Comparison of ENCODE assay signal across 1 cellular context in the genomic region with DNA sequence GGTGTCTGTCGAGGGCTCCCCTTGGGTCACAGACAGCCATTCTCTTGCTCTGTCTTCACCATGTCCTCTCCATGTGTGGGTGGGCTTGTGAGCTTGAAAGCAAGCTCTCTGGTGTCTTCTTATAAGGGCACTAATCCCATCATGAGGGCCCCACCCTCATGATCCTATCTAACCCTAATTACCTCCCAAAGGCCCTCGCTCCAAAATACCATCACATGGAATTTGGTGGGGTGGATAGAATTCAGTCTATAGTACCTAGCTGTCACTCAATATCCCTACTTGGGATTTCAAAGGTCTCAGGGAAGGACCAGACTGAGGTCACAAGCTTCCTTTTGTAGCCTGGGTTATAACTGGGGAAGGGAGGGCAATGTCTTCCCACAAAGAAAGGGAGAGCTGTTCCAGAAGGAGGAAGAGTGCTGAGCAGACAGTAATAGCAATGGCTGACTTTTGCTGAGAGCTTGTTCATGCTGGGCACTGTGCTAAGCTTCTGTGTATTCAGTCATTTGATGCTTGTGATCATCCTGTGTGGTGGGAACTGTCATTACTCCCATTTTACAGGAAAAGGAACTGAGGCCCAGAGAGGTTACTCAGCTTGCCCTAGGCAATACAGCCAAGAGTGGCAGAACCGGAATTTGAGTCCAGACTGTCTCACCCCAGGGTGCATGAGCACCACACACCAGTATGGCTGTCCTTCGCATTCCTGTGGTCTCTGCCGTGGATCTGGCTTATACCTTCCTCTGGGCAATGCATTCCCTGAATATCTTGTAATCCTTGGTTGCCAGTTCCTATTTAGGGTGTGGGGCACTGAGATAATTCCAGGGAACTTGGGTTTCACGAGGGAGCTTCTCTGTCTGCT.
TF ChIP-seq lines count a peak whose summit lies in the region.

No MANE protein-coding gene starts in this region.

TF ChIP-seq in HCT116, 20 proteins besides CTCF, POLR2A, EP300 and RAD21 (continued from another document):
- TF ChIP-seq ZNF274 (IDR thresholded peaks at IDR 0.05; ENCODE audit: low read depth, low read length), result no peak
- no peak for TF ChIP-seq ZBTB33 (IDR thresholded peaks at IDR 0.05; ENCODE audit: extremely low read depth, insufficient replicate concordance, low read length)
- peak; percentile 47; the same call in 1 of the 2 replicates for TF ChIP-seq JUND (IDR thresholded peaks at IDR 0.05)
- TF ChIP-seq SP1 (IDR thresholded peaks at IDR 0.05; ENCODE audit: low read depth), result peak; percentile 79
- TF ChIP-seq TCF7L2 (IDR thresholded peaks at IDR 0.05; ENCODE audit: borderline replicate concordance, extremely low read depth, insufficient read depth, insufficient read length), result no peak
- no peak for TF ChIP-seq EZH2 (IDR thresholded peaks at IDR 0.05)
- TF ChIP-seq, protein P1, sequence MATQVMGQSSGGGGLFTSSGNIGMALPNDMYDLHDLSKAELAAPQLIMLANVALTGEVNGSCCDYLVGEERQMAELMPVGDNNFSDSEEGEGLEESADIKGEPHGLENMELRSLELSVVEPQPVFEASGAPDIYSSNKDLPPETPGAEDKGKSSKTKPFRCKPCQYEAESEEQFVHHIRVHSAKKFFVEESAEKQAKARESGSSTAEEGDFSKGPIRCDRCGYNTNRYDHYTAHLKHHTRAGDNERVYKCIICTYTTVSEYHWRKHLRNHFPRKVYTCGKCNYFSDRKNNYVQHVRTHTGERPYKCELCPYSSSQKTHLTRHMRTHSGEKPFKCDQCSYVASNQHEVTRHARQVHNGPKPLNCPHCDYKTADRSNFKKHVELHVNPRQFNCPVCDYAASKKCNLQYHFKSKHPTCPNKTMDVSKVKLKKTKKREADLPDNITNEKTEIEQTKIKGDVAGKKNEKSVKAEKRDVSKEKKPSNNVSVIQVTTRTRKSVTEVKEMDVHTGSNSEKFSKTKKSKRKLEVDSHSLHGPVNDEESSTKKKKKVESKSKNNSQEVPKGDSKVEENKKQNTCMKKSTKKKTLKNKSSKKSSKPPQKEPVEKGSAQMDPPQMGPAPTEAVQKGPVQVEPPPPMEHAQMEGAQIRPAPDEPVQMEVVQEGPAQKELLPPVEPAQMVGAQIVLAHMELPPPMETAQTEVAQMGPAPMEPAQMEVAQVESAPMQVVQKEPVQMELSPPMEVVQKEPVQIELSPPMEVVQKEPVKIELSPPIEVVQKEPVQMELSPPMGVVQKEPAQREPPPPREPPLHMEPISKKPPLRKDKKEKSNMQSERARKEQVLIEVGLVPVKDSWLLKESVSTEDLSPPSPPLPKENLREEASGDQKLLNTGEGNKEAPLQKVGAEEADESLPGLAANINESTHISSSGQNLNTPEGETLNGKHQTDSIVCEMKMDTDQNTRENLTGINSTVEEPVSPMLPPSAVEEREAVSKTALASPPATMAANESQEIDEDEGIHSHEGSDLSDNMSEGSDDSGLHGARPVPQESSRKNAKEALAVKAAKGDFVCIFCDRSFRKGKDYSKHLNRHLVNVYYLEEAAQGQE (IDR thresholded peaks at IDR 0.05; ENCODE audit: low read depth), result no peak
- TF ChIP-seq SRF (IDR thresholded peaks at IDR 0.05; ENCODE audit: low read depth), result no peak
- TF ChIP-seq, protein P2, sequence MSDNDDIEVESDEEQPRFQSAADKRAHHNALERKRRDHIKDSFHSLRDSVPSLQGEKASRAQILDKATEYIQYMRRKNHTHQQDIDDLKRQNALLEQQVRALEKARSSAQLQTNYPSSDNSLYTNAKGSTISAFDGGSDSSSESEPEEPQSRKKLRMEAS (IDR thresholded peaks at IDR 0.05), result peak; percentile 69
- peak; percentile 94 for TF ChIP-seq CBX3 (IDR thresholded peaks at IDR 0.05; ENCODE audit: low read depth)
- no peak for TF ChIP-seq SIN3A (IDR thresholded peaks at IDR 0.05; ENCODE audit: low read depth)
- peak; percentile 34 for TF ChIP-seq YY1 (IDR thresholded peaks at IDR 0.05; ENCODE audit: extremely low read depth, insufficient replicate concordance, low read depth, low read length)
